ENCODE assay signal across 8 cellular contexts in the genomic region with DNA sequence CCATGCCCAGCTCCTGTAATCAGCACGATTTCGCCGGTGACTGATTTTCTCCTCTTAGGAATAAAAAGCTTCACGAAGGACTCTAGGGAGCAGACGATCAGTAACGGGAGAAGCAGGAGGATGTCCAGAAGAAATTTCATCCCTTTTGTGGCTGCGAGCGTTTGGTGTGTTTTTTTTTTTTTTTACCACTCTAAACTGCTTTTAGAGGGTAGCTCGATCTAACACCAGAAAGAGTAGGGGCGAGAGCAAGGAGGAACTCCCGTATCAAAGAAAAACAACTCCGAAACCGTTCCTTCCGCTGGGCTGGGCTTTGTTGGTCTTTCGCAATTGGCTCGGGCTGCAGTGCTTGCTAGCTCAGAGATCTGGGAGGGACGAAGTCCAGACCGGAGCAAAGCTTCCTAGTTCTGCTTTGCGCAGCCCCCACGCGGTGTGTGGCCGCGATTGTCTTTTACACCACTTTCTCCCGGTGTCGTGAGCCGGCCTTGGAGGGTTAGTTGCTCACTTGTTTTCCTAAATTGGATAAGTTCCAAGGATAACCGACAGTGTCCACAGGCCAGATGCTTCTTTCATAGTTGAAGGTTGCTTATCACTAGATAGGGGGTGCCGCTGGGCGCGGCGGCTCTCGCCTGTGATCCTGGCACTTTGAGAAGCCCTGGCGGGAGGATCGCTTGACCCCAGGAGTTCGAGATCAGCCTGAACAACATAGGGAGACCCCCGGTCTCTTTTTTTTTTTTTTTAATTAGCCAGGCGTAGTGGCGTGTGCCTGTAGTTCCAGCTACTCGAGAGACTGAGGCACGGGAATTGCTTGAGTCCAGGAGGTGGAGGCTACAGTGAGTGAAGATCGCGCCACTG. TPM values are rescaled to one million over a fixed set of nuclear protein-coding genes. Genes with fewer than 3 reads are reported as not detected.
DNase-seq lines count a peak whose midpoint lies in the region; ATAC-seq and TF ChIP-seq lines count a peak whose summit lies in the region.

Gene HSD17B11, minus strand, starts transcription at position 258 of the 852 bp plus-strand sequence. Its CDS starts 118 bp downstream, at position 140.

- DNase-seq in AG04449 (ENCODE audit: low read depth, low spot score) (peak; percentile 54), NCI-H2227 (lab: John Stamatoyannopoulos, UW; ENCODE audit: unreplicated experiment) (peak; percentile 86), WERI-Rb-1 (peak; percentile 63), mammary epithelial cell (peak; percentile 82)

- H4K20me1 ChIP-seq in mammary epithelial cell (ENCODE audit: insufficient read depth, low read length) = no peaks in the 10 kb centered on the region

- no TSS peak for BruUV-seq in mammary epithelial cell (replicated peaks; lab: Mats Ljungman, UMichigan)

- in situ Hi-C loops in mammary epithelial cell (cut with MboI; ENCODE audit: low sequenced_read_pairs in 2 of 2) = no loop called here

- intact Hi-C loops in mammary epithelial cell (cut with micrococcal nuclease) = no loop called here

- H3K27ac ChIP-seq in WERI-Rb-1 (0 out of 2 replicates have a peak within 1 kb of the TSS, but pooled peaks have one; percentile 18), mammary epithelial cell (ENCODE audit: insufficient read depth, low read depth, low read length) (peak within 1 kb of the TSS; percentile 64), iPS-20b (ENCODE audit: low read length) (no peak within 1 kb of the TSS), skin epidermis (peak within 1 kb of the TSS; percentile 23 to 91 (median 79))

- no peaks in the 10 kb centered on the region for H3K36me3 ChIP-seq in WERI-Rb-1
- H3K36me3 ChIP-seq in mammary epithelial cell (ENCODE audit: insufficient read depth, low read length) = no peaks in the 10 kb centered on the region
- no peaks in the 10 kb centered on the region for H3K36me3 ChIP-seq in iPS-20b (ENCODE audit: insufficient read depth, low read depth, low read length)

- H3K4me2 ChIP-seq in mammary epithelial cell (ENCODE audit: insufficient read depth, low read depth, low read length) = peak within 1 kb of the TSS; percentile 61

- ATAC-seq in GM18873 (IDR thresholded peaks at IDR 0.05; ENCODE audit: low FRiP score, unreplicated experiment) (peak; percentile 100), HG03139 (IDR thresholded peaks at IDR 0.05; ENCODE audit: unreplicated experiment) (peak; percentile 99)

- H3K27me3 ChIP-seq in WERI-Rb-1 (ENCODE audit: insufficient read depth, low read depth, severe bottlenecking) (no peaks in the 10 kb centered on the region), mammary epithelial cell (ENCODE audit: insufficient read depth, low read length) (no peaks in the 10 kb centered on the region), iPS-20b (ENCODE audit: insufficient read depth, low read length) (no peaks in the 10 kb centered on the region; the same call in 1 of the 2 replicates)

- peak within 1 kb of the TSS; percentile 87 for H2AFZ ChIP-seq in mammary epithelial cell (ENCODE audit: low read depth, low read length)

- POLR2A ChIA-PET in AG04449 (lab: Yijun Ruan, JAX) = interaction anchor here (0.5 to 2.0 kb wide), 10 partner anchors 9 to 858 kb away, joined by 3 to 16 read pairs (median 4); partner anchors contain the start of gene NUDT9

- 2% methylated on average over 33 of the region's 42 CpGs for WGBS in mammary epithelial cell (ENCODE audit: low coverage, missing lambda C conversion rate)

- H3K9ac ChIP-seq in mammary epithelial cell (ENCODE audit: insufficient read depth, low read length) = peak within 1 kb of the TSS; percentile 75
- peak within 1 kb of the TSS; percentile 86 for H3K9ac ChIP-seq in iPS-20b (ENCODE audit: low read depth, low read length)

- H3K79me2 ChIP-seq in mammary epithelial cell (ENCODE audit: insufficient read depth, low read length) = peaks cover 15% of the 10 kb centered on the region

- no peak for TF ChIP-seq CTCF in AG04449 (IDR thresholded peaks at IDR 0.05; ENCODE audit: insufficient read depth, low read length, missing control alignments)
- no peak for TF ChIP-seq CTCF in WERI-Rb-1 (IDR thresholded peaks at IDR 0.05; ENCODE audit: low read depth, low read length)
- TF ChIP-seq CTCF in mammary epithelial cell (conservative IDR thresholded peaks at IDR 0.05 in 1 of 2, IDR thresholded peaks at IDR 0.05 in 1 of 2; ENCODE audit: extremely low read depth in 1 of 2, insufficient read depth in 1 of 2, low read depth in 1 of 2, low read length in 2 of 2) = peak in 1 of 2 donors; percentile 28

- CTCF ChIA-PET in AG04449 (lab: Yijun Ruan, JAX) = interaction anchor here (0.7 to 3.8 kb wide), 16 partner anchors 9 to 437 kb away, joined by 3 to 25 read pairs (median 4); no protein-coding TSS in a partner anchor
- CTCF ChIA-PET in mammary epithelial cell (lab: Charles Lee; ENCODE audit: low non-redundant PET) = interaction anchor here (0.7 kb wide), 1 partner anchor 84 kb away, joined by 3 read pairs; no protein-coding TSS in a partner anchor

- dilution Hi-C loops in mammary epithelial cell (cut with HindIII; ENCODE audit: low sequenced_read_pairs) = no loop called here

- no peaks in the 10 kb centered on the region for H3K9me3 ChIP-seq in WERI-Rb-1 (ENCODE audit: severe bottlenecking)
- no peaks in the 10 kb centered on the region for H3K9me3 ChIP-seq in mammary epithelial cell (replicated peaks; ENCODE audit: insufficient read depth, low read length)
- H3K9me3 ChIP-seq in iPS-20b (ENCODE audit: insufficient read depth, low read depth, low read length) = no peaks in the 10 kb centered on the region

- peak within 1 kb of the TSS; percentile 59 for H3K4me3 ChIP-seq in AG04449 (ENCODE audit: low read depth, low read length)
- H3K4me3 ChIP-seq in WERI-Rb-1 (ENCODE audit: low read depth, low read length) = peak within 1 kb of the TSS; percentile 53
- peak within 1 kb of the TSS; percentile 68 to 76 (median 69) for H3K4me3 ChIP-seq in mammary epithelial cell (replicated peaks in 1 of 3; ENCODE audit: insufficient read depth in 1 of 3, low read depth in 2 of 3, low read length in 3 of 3)
- peak within 1 kb of the TSS; percentile 83 for H3K4me3 ChIP-seq in iPS-20b (ENCODE audit: low read length)
- H3K4me3 ChIP-seq in skin epidermis = peak within 1 kb of the TSS; percentile 46 to 56 (median 50)

- H3K4me1 ChIP-seq in mammary epithelial cell (ENCODE audit: insufficient read depth, low read length) (peaks cover 16% of the 10 kb centered on the region), iPS-20b (ENCODE audit: insufficient read depth, low read length) (no peaks in the 10 kb centered on the region)

RNA-seq across cellular contexts. Expression of gene HSD17B11, which starts in this region (rescaled TPM):
- 1 to 10 TPM; 3.8 to 4.2 TPM for total RNA-seq in mammary epithelial cell
- polyA plus RNA-seq in mammary epithelial cell = 4.4 TPM
- 5.3 TPM for polyA minus RNA-seq in mammary epithelial cell
